Comparison of ENCODE assay signal across 10 cellular contexts in the genomic region with DNA sequence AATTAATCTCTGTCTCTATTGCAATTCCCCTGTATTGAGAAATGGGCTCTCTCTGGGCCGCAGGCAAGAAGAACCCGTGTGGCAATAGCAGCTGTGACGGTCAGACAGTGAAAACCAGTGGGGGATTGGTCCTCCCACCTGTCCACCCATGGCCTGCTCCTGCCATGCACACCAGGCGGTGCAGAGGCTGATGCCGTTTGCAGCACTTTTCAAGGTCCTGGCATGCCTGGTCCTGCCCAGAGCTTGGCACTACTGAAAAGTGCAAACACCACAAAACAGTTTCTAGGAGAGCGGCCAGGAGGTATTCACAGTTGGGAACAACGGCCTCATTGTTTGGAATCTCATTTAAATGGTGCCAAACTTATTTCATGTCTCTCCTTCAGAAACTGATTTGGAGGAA. TPM values are rescaled to one million over a fixed set of nuclear protein-coding genes. Genes with fewer than 3 reads are reported as not detected.
DNase-seq lines count a peak whose midpoint lies in the region; ATAC-seq and TF ChIP-seq lines count a peak whose summit lies in the region.
"Had no signal": no experiment of that assay in that cellular context is flagged by ENCODE, and none has a peak within 500 bp of the region (broad histone marks: within the 10 kb centered on the region; RNA-seq: fewer than 3 reads in every experiment).

No MANE protein-coding gene starts in this region.

- peaks cover 8% of the 10 kb centered on the region for H3K36me3 Mint-ChIP-seq in T-helper 2 cell treated with Interferon-gamma antibody and Interleukin-4, amounts not matched to agents 5 μg/mL and 100 μg/mL, for 36 hours (ENCODE audit: low read depth)

- H2AFZ ChIP-seq in HCT116 (ENCODE audit: low read depth, low read length, poor library complexity, severe bottlenecking) (no peak overlapping the region), GM23248 (no peak overlapping the region)
- H2AFZ ChIP-seq: parathyroid adenoma had no signal

- intact Hi-C loops in HCT116 (cut with micrococcal nuclease) = loop anchor here (10.0 kb wide), 1 partner anchor 365 kb away; no protein-coding TSS in a partner anchor

- H4K20me1 ChIP-seq in HCT116 (ENCODE audit: insufficient read depth) = no peaks in the 10 kb centered on the region
- no peaks in the 10 kb centered on the region for H4K20me1 ChIP-seq in GM23248 (ENCODE audit: insufficient read depth)

- TF ChIP-seq CTCF in HCT116 (IDR thresholded peaks at IDR 0.05 in 2 of 3, conservative IDR thresholded peaks at IDR 0.05 in 1 of 3; ENCODE audit: borderline replicate concordance in 1 of 3, insufficient read depth in 1 of 3, low read depth in 2 of 3, low read length in 2 of 3) (no peak), omental fat pad (IDR thresholded peaks at IDR 0.05) (no peak)

- no peak for TF ChIP-seq POLR2A in HCT116 (IDR thresholded peaks at IDR 0.05; ENCODE audit: borderline replicate concordance, extremely low read depth, insufficient read depth, insufficient read length)

- H3K9me2 ChIP-seq in HCT116 (ENCODE audit: insufficient read depth) (no peaks in the 10 kb centered on the region), GM23248 (ENCODE audit: insufficient read depth) (no peaks in the 10 kb centered on the region)

- H3K4me2 ChIP-seq in HCT116 (ENCODE audit: low read length) (no peak overlapping the region), GM23248 (ENCODE audit: unreplicated experiment) (no peak overlapping the region)

- in situ Hi-C loops in GM23248 (cut with MboI) = no loop called here

- H3K27me3 Mint-ChIP-seq in T-helper 2 cell treated with Interferon-gamma antibody and Interleukin-4, amounts not matched to agents 5 μg/mL and 100 μg/mL, for 36 hours (ENCODE audit: low read depth) = no peaks in the 10 kb centered on the region

- H3K4me1 Mint-ChIP-seq in T-helper 2 cell treated with Interferon-gamma antibody and Interleukin-4, amounts not matched to agents 5 μg/mL and 100 μg/mL, for 36 hours (ENCODE audit: low read depth) = peaks cover 2% of the 10 kb centered on the region

- DNase-seq in HCT116 (ENCODE audit: low read depth, low spot score) (no peak), NCI-H69 (lab: John Stamatoyannopoulos, UW) (peak; percentile 98), pons (ENCODE audit: low spot score) (peak; percentile 96), D341Med (ENCODE audit: low spot score) (no peak), omental fat pad (ENCODE audit: low spot score) (no peak), GM23248 (no peak)
- no peak for DNase-seq in T-helper 2 cell treated with Interferon-gamma antibody and Interleukin-4, amounts not matched to agents 5 μg/mL and 100 μg/mL, for 36 hours (ENCODE audit: low spot score)
- DNase-seq: IMR-90 had no signal

- H3K9me3 Mint-ChIP-seq in T-helper 2 cell treated with Interferon-gamma antibody and Interleukin-4, amounts not matched to agents 5 μg/mL and 100 μg/mL, for 36 hours = no peaks in the 10 kb centered on the region

- H3K36me3 ChIP-seq in HCT116 (ENCODE audit: control insufficient read depth in 1 of 2, insufficient read depth in 2 of 2, low read length in 2 of 2) (peaks cover 5 to 6% of the 10 kb centered on the region in 2 experiments; a peak in 3 of 4 replicates), GM23248 (ENCODE audit: low read depth) (peaks cover 16% of the 10 kb centered on the region; the same call in 1 of the 2 replicates)

- no peaks in the 10 kb centered on the region for H3K9me3 ChIP-seq in HCT116 (ENCODE audit: control insufficient read depth in 1 of 2, insufficient read depth in 1 of 2, low read depth in 1 of 2, low read length in 2 of 2)
- no peaks in the 10 kb centered on the region for H3K9me3 ChIP-seq in GM23248 (ENCODE audit: low read depth)

- no peak overlapping the region for H3K27ac Mint-ChIP-seq in T-helper 2 cell treated with Interferon-gamma antibody and Interleukin-4, amounts not matched to agents 5 μg/mL and 100 μg/mL, for 36 hours

- RAD21 ChIA-PET in HCT116 (lab: Charles Lee; ENCODE audit: low non-redundant PET in 1 of 2, low total read pairs in 2 of 2, uncharacterized antibody in 2 of 2, unreplicated experiment in 2 of 2) = interaction anchor here in 1 of 2 experiments (0.7 kb wide), 1 partner anchor 36 kb away, joined by 3 read pairs; no protein-coding TSS in a partner anchor

- H3K27me3 ChIP-seq in HCT116 (ENCODE audit: insufficient read depth, low read length) (no peaks in the 10 kb centered on the region), GM23248 (replicated peaks; ENCODE audit: insufficient read depth) (no peaks in the 10 kb centered on the region)

- H3K4me1 ChIP-seq in HCT116 (ENCODE audit: control insufficient read depth in 1 of 2, insufficient read depth in 2 of 2, low read length in 2 of 2) (no peaks in the 10 kb centered on the region), GM23248 (ENCODE audit: insufficient read depth) (0 out of 2 replicates have a peak, but pooled peaks cover 6% of the 10 kb centered on the region)
- H3K4me1 ChIP-seq: parathyroid adenoma had no signal

- H3K4me3 ChIP-seq in HCT116 (replicated peaks in 1 of 2; ENCODE audit: low read depth in 1 of 2, low read length in 2 of 2) (no peak overlapping the region), GM23248 (no peak overlapping the region)

- WGBS in GM23248 (ENCODE audit: low coverage in 1 of 2, low lambda C conversion rate in 2 of 2, missing lambda C conversion rate in 2 of 2), 2 experiments = 66 to 67% methylated on average over 7 of the region's 7 CpGs

- H3K4me3 Mint-ChIP-seq in T-helper 2 cell treated with Interferon-gamma antibody and Interleukin-4, amounts not matched to agents 5 μg/mL and 100 μg/mL, for 36 hours = no peak overlapping the region

- CTCF ChIA-PET in HCT116 (lab: Charles Lee) = no interaction called here

- ATAC-seq in HCT116 (peak; percentile 13; the same call in 1 of the 2 replicates), esophagus mucosa (peak; percentile 98), omental fat pad (ENCODE audit: low FRiP score) (no peak)

- no TSS peak for BruUV-seq in HCT116 (replicated peaks; lab: Mats Ljungman, UMichigan)

- peaks cover 18% of the 10 kb centered on the region; the same call in 1 of the 2 replicates for H3F3A ChIP-seq in GM23248 (ENCODE audit: insufficient read depth)

- POLR2A ChIA-PET in HCT116 (lab: Charles Lee) = interaction anchor here (0.6 kb wide), 1 partner anchor 55 kb away, joined by 6 read pairs; no protein-coding TSS in a partner anchor

- H3K9ac ChIP-seq in HCT116 (ENCODE audit: low read length) = no peak overlapping the region
- H3K9ac ChIP-seq in GM23248 = no peak overlapping the region
- H3K9ac ChIP-seq: parathyroid adenoma had no signal

- H3K79me2 ChIP-seq in HCT116 (ENCODE audit: insufficient read depth, low read length) (no peaks in the 10 kb centered on the region), GM23248 (ENCODE audit: insufficient read depth) (no peaks in the 10 kb centered on the region)
- H3K79me2 ChIP-seq: parathyroid adenoma had no signal

- 0 out of 2 replicates have a peak overlapping the region, but pooled peaks have one; percentile 26 for H3K27ac ChIP-seq in HCT116 (ENCODE audit: low read depth, low read length)
- no peak overlapping the region for H3K27ac ChIP-seq in GM23248
- H3K27ac ChIP-seq: parathyroid adenoma had no signal

- no peak for TF ChIP-seq RAD21 in HCT116 (IDR thresholded peaks at IDR 0.05; ENCODE audit: low read depth)

TF ChIP-seq in HCT116, 20 proteins besides CTCF, POLR2A, EP300 and RAD21:
- no peak for TF ChIP-seq ZFX (IDR thresholded peaks at IDR 0.05)
- 0 out of 2 replicates have a peak, but pooled peaks have one; percentile 30 for TF ChIP-seq POLR2AphosphoS5 (IDR thresholded peaks at IDR 0.05; ENCODE audit: low read depth, low read length)

RNA-seq across cellular contexts. Expression of gene PSPH, which starts 41.5 kb away (rescaled TPM):
- total RNA-seq in HCT116 (2021; ENCODE audit: unreplicated experiment) (50.7 TPM), esophagus mucosa (27.5 TPM), omental fat pad (10 to 100 TPM in 3 of 4 donors, 1 to 10 TPM in 1; 6.8 to 12.5 (median 11.2) TPM)
- 36.6 and 45.9 TPM in 2 replicates for polyA plus RNA-seq in HCT116 (2012)
- total RNA-seq in GM23248 (2014; rRNA removed; shearing (Covaris generic)) = 62.5 and 68.6 TPM in 2 replicates
- polyA plus RNA-seq in GM23248 (2016; fragmentation: Nextera tagmentation; extraction: Ambion mirVana) = 34.5 and 39.1 TPM in 2 replicates

RNA-seq across cellular contexts. Expression of gene CCT6A, which starts 41.9 kb away (rescaled TPM):
- total RNA-seq in HCT116 (2021; ENCODE audit: unreplicated experiment) (257 TPM), esophagus mucosa (81.3 TPM), omental fat pad (100 to 1,000 TPM in 2 of 4 donors, 10 to 100 TPM in 2; 68.9 to 150 (median 106) TPM)
- 215 and 226 TPM in 2 replicates for polyA plus RNA-seq in HCT116 (2012)
- 113 and 147 TPM in 2 replicates for total RNA-seq in GM23248 (2014; rRNA removed; shearing (Covaris generic))
- polyA plus RNA-seq in GM23248 (2016; fragmentation: Nextera tagmentation; extraction: Ambion mirVana) = 137 and 148 TPM in 2 replicates

RNA-seq across cellular contexts. Expression of gene NIPSNAP2, which starts 45.3 kb away (rescaled TPM):
- total RNA-seq in HCT116 (2021; ENCODE audit: unreplicated experiment) (62.4 TPM), esophagus mucosa (30.9 TPM), omental fat pad (10 to 100 TPM; 43.6 to 73.3 (median 67.2) TPM)
- polyA plus RNA-seq in HCT116 (2012) = 31.9 and 41.6 TPM in 2 replicates
- total RNA-seq in GM23248 (2014; rRNA removed; shearing (Covaris generic)) = 34.2 and 39.7 TPM in 2 replicates
- 44.9 and 49.5 TPM in 2 replicates for polyA plus RNA-seq in GM23248 (2016; fragmentation: Nextera tagmentation; extraction: Ambion mirVana)

RNA-seq across cellular contexts. Expression of gene SUMF2, which starts 54.4 kb away (rescaled TPM):
- total RNA-seq in HCT116 (2021; ENCODE audit: unreplicated experiment) (173 TPM), esophagus mucosa (91.7 TPM), omental fat pad (100 to 1,000 TPM in 3 of 4 donors, 10 to 100 TPM in 1; 87.8 to 136 (median 123) TPM)
- polyA plus RNA-seq in HCT116 (2012) = 154 and 174 TPM in 2 replicates
- total RNA-seq in GM23248 (2014; rRNA removed; shearing (Covaris generic)) = 186 and 206 TPM in 2 replicates
- polyA plus RNA-seq in GM23248 (2016; fragmentation: Nextera tagmentation; extraction: Ambion mirVana) = 188 and 200 TPM in 2 replicates

RNA-seq across cellular contexts. Expression of gene MRPS17, which starts 58.0 kb away (rescaled TPM):
- total RNA-seq in HCT116 (2021; ENCODE audit: unreplicated experiment) (27.5 TPM), esophagus mucosa (14.7 TPM), omental fat pad (10 to 100 TPM in 2 of 4 donors, 1 to 10 TPM in 2; 8.7 to 10.9 (median 10.1) TPM)
- 11.3 and 16.2 TPM in 2 replicates for polyA plus RNA-seq in HCT116 (2012)
- 10.3 and 10.4 TPM in 2 replicates for total RNA-seq in GM23248 (2014; rRNA removed; shearing (Covaris generic))
- polyA plus RNA-seq in GM23248 (2016; fragmentation: Nextera tagmentation; extraction: Ambion mirVana) = 22.2 and 22.3 TPM in 2 replicates

Comparison
In these comparisons a context has a peak if more than half of its experiments do, and no peak if none do; other contexts are left out.
1. DNase-seq: peak in NCI-H69 (single experiment) and pons (single experiment); none in HCT116 (single experiment), T-helper 2 cell treated with Interferon-gamma antibody and Interleukin-4, amounts not matched to agents 5 μg/mL and 100 μg/mL, for 36 hours (single experiment), D341Med (single experiment), omental fat pad (single experiment) and GM23248 (single experiment).